8 cellular contexts compared by ENCODE assay signal in genomic region chr1:23868848-23869450, GRCh38. TPM values are rescaled to one million over a fixed set of nuclear protein-coding genes. Genes with fewer than 3 reads are reported as not detected.
DNase-seq lines count a peak whose midpoint lies in the region; ATAC-seq and TF ChIP-seq lines count a peak whose summit lies in the region.

No MANE protein-coding gene starts in this region.

- no peak for TF ChIP-seq POLR2A in Peyer's patch (IDR thresholded peaks at IDR 0.05)
- TF ChIP-seq POLR2A in esophagus squamous epithelium (IDR thresholded peaks at IDR 0.05) = no peak

- no peaks in the 10 kb centered on the region for H3K9me3 Mint-ChIP-seq in T-helper 1 cell treated with Interleukin-12 subunit alpha and Interleukin-12 subunit beta and Interleukin-4 antibody, amounts not matched to agents 30 μg/mL and 1 μg/mL, for 36 hours

- peak overlapping the region; percentile 86 for H3K4me3 Mint-ChIP-seq in T-helper 1 cell treated with Interleukin-12 subunit alpha and Interleukin-12 subunit beta and Interleukin-4 antibody, amounts not matched to agents 30 μg/mL and 1 μg/mL, for 36 hours

- peaks cover 14% of the 10 kb centered on the region for H3K27me3 Mint-ChIP-seq in T-helper 1 cell treated with Interleukin-12 subunit alpha and Interleukin-12 subunit beta and Interleukin-4 antibody, amounts not matched to agents 30 μg/mL and 1 μg/mL, for 36 hours (ENCODE audit: low read depth)

- H3K4me3 ChIP-seq in Peyer's patch (peak overlapping the region; percentile 54 to 81 (median 68)), esophagus squamous epithelium (peak overlapping the region; percentile 73 to 89 (median 82))

- DNase-seq in T-helper 1 cell (no peak), Peyer's patch (no peak), esophagus squamous epithelium (lab: John Stamatoyannopoulos, UW) (no peak), sciatic nerve (ENCODE audit: low spot score) (no peak), cerebellar cortex (ENCODE audit: low spot score) (no peak)
- DNase-seq in effector CD8-positive, alpha-beta T cell (lab: John Stamatoyannopoulos, UW) = no peak

- peak overlapping the region; percentile 48 to 84 (median 70) for H3K27ac ChIP-seq in Peyer's patch
- H3K27ac ChIP-seq in esophagus squamous epithelium = peak overlapping the region; percentile 79 to 83 (median 82)

- intact Hi-C loops in esophagus squamous epithelium (cut with DNase I) (loop anchor here (10.0 kb wide), 1 partner anchor 64 kb away; the partner anchor contains the start of gene GALE), sciatic nerve (cut with DNase I) (no loop called here)

- H3K36me3 ChIP-seq in Peyer's patch (peaks cover 0 to 17% (median 0%) of the 10 kb centered on the region in 3 donors), esophagus squamous epithelium (peaks cover 0 to 16% (median 3%) of the 10 kb centered on the region in 3 donors)

- H3K4me1 ChIP-seq in Peyer's patch = peaks cover 0 to 17% (median 2%) of the 10 kb centered on the region in 4 donors
- peaks cover 11 to 35% (median 14%) of the 10 kb centered on the region in 3 donors for H3K4me1 ChIP-seq in esophagus squamous epithelium

- ATAC-seq in sciatic nerve = peak; percentile 5
- no peak for ATAC-seq in HG03280 (IDR thresholded peaks at IDR 0.05; ENCODE audit: unreplicated experiment)

- H3K9me3 ChIP-seq in Peyer's patch (no peaks in the 10 kb centered on the region), esophagus squamous epithelium (no peaks in the 10 kb centered on the region)

- WGBS in esophagus squamous epithelium, 2 donors = 46 to 48% methylated on average over 13 to 14 of the region's 14 CpGs

- H3K27ac Mint-ChIP-seq in T-helper 1 cell treated with Interleukin-12 subunit alpha and Interleukin-12 subunit beta and Interleukin-4 antibody, amounts not matched to agents 30 μg/mL and 1 μg/mL, for 36 hours = no peak overlapping the region

- no peak for TF ChIP-seq CTCF in Peyer's patch (IDR thresholded peaks at IDR 0.05)
- TF ChIP-seq CTCF in esophagus squamous epithelium (IDR thresholded peaks at IDR 0.05) = no peak

- peaks cover 15% of the 10 kb centered on the region for H3K4me1 Mint-ChIP-seq in T-helper 1 cell treated with Interleukin-12 subunit alpha and Interleukin-12 subunit beta and Interleukin-4 antibody, amounts not matched to agents 30 μg/mL and 1 μg/mL, for 36 hours (ENCODE audit: low read depth)

- H3K36me3 Mint-ChIP-seq in T-helper 1 cell treated with Interleukin-12 subunit alpha and Interleukin-12 subunit beta and Interleukin-4 antibody, amounts not matched to agents 30 μg/mL and 1 μg/mL, for 36 hours (ENCODE audit: low read depth) = no peaks in the 10 kb centered on the region

- H3K27me3 ChIP-seq in Peyer's patch (no peaks in the 10 kb centered on the region), esophagus squamous epithelium (no peaks in the 10 kb centered on the region)

RNA-seq across cellular contexts. Expression of gene FUCA1, which starts 0.9 kb away (rescaled TPM):
- 100 to 1,000 TPM in 2 of 4 donors, 10 to 100 TPM in 2; 47.9 to 182 (median 107) TPM for total RNA-seq in Peyer's patch
- 10 to 100 TPM; 10.1 to 32.2 (median 17.5) TPM for total RNA-seq in esophagus squamous epithelium
- total RNA-seq in sciatic nerve = 22.3 TPM

RNA-seq across cellular contexts. Expression of gene HMGCL, which starts 43.7 kb away (rescaled TPM):
- 10 to 100 TPM; 24.8 to 74.3 (median 64.6) TPM for total RNA-seq in Peyer's patch
- 10 to 100 TPM; 14.3 to 38.9 (median 26.6) TPM for total RNA-seq in esophagus squamous epithelium
- 34.4 TPM for total RNA-seq in sciatic nerve

RNA-seq across cellular contexts. Expression of gene CNR2, which starts 44.2 kb away (rescaled TPM):
- 10 to 100 TPM in 1 of 4 donors, under 1 TPM in 2, not detected in 1; 0.54 to 13.2 (median 0.66) TPM for total RNA-seq in Peyer's patch
- under 1 TPM in 1 of 4 donors, not detected in 3; under 0.01 TPM for total RNA-seq in esophagus squamous epithelium
- 0.09 TPM for total RNA-seq in sciatic nerve
